ENCODE assay signal across 21 cellular contexts in genomic region chr5:39331993-39332392, GRCh38. TPM values are rescaled to one million over a fixed set of nuclear protein-coding genes. Genes with fewer than 3 reads are reported as not detected.
DNase-seq lines count a peak whose midpoint lies in the region; ATAC-seq and TF ChIP-seq lines count a peak whose summit lies in the region.
"Had no signal": no experiment of that assay in that cellular context is flagged by ENCODE, and none has a peak within 500 bp of the region (broad histone marks: within the 10 kb centered on the region; RNA-seq: fewer than 3 reads in every experiment).

No MANE protein-coding gene starts in this region.

- CTCF ChIA-PET in AG04449 (lab: Yijun Ruan, JAX), result no interaction called here

- H3K27me3 ChIP-seq in upper lobe of right lung, result no peaks in the 10 kb centered on the region
- H3K27me3 ChIP-seq: BE2C, SJCRH30 had no signal

- H3K9me3 ChIP-seq in upper lobe of right lung, result no peaks in the 10 kb centered on the region
- H3K9me3 ChIP-seq: BE2C had no signal

- no peaks in the 10 kb centered on the region for H3K4me1 ChIP-seq in upper lobe of right lung
- H3K4me1 ChIP-seq: BE2C, SJCRH30 had no signal

- H3K27ac ChIP-seq in upper lobe of right lung, result no peak overlapping the region
- H3K27ac ChIP-seq: 22Rv1, SJCRH30 had no signal

- TF ChIP-seq CTCF in AG04449 (IDR thresholded peaks at IDR 0.05; ENCODE audit: insufficient read depth, low read length, missing control alignments), result no peak
- TF ChIP-seq CTCF in upper lobe of right lung (IDR thresholded peaks at IDR 0.05), result no peak

- H3K4me3 ChIP-seq in AG04449 (ENCODE audit: low read depth, low read length), result no peak overlapping the region
- no peak overlapping the region for H3K4me3 ChIP-seq in upper lobe of right lung
- H3K4me3 ChIP-seq: SJCRH30 had no signal

- ATAC-seq in upper lobe of right lung (no peak), GM18505 (IDR thresholded peaks at IDR 0.05; ENCODE audit: unreplicated experiment) (no peak), HG02763 (IDR thresholded peaks at IDR 0.05; ENCODE audit: unreplicated experiment) (no peak)
- ATAC-seq: HCT116 had no signal

- no peak for TF ChIP-seq POLR2A in GM18505 (IDR thresholded peaks at IDR 0.05; ENCODE audit: borderline replicate concordance, extremely low read depth, insufficient read depth, insufficient read length)

- POLR2A ChIA-PET in AG04449 (lab: Yijun Ruan, JAX), result no interaction called here

- no peaks in the 10 kb centered on the region for H3K36me3 ChIP-seq in upper lobe of right lung
- H3K36me3 ChIP-seq: BE2C, SJCRH30 had no signal

- intact Hi-C loops in upper lobe of right lung (cut with DNase I), result no loop called here

- DNase-seq in AG04449 (ENCODE audit: low read depth, low spot score), result peak; percentile 12
- peak; percentile 10 for DNase-seq in GM04504 (ENCODE audit: low read depth)
- DNase-seq in fibroblast of gingiva (ENCODE audit: low read depth), result peak; percentile 49
- DNase-seq in myocyte (ENCODE audit: low read depth), result peak; percentile 32
- no peak for DNase-seq in foreskin melanocyte
- DNase-seq in upper lobe of right lung, result no peak
- DNase-seq: BE2C, GOT3, Karpas-422, NCI-H1694, NCI-H2081, NCI-H2171 treated with DMSO at 0.1 percent for 48 hours, NCI-H524 treated with DMSO at 0.1 percent for 48 hours, SJCRH30 had no signal

RNA-seq across cellular contexts. Expression of gene C9, which starts 32.3 kb away (rescaled TPM):
- total RNA-seq in myocyte, result not detected in 2 replicates
- polyA plus RNA-seq in myocyte (2012), result 0.16 TPM
- total RNA-seq in upper lobe of right lung, result not detected
- total RNA-seq: MCF 10A, OCI-LY7, SJCRH30 had no signal
- polyA plus RNA-seq: AG04450 had no signal

Comparison
In these comparisons a context has a peak if more than half of its experiments do, and no peak if none do; other contexts are left out.
1. DNase-seq: peak in AG04449 (single experiment), GM04504 (single experiment), fibroblast of gingiva (single experiment) and myocyte (single experiment); none in foreskin melanocyte (single experiment) and upper lobe of right lung (single experiment).